ENCODE assay signal across 24 cellular contexts in genomic region chr3:143366672-143367071, GRCh38.
"Had no signal": no experiment of that assay in that cellular context is flagged by ENCODE, and none has a peak within 500 bp of the region (broad histone marks: within the 10 kb centered on the region; RNA-seq: fewer than 3 reads in every experiment).

No MANE protein-coding gene starts in this region.

- H3K27ac Mint-ChIP-seq: activated naive CD4-positive, alpha-beta T cell treated with anti-CD3 and anti-CD28 coated beads, Interleukin-2, amount 50 U/mL, for 72 hours; activated T-cell treated with anti-CD3 and anti-CD28 coated beads, Interleukin-2, amount 50 U/mL, for 72 hours; T-helper 1 cell treated with Interleukin-12 subunit alpha and Interleukin-12 subunit beta and Interleukin-4 antibody, amounts not matched to agents 30 μg/mL and 1 μg/mL, for 36 hours had no signal

- H3K4me3 Mint-ChIP-seq: activated T-cell treated with anti-CD3 and anti-CD28 coated beads, Interleukin-2, amount 50 U/mL, for 72 hours; nephron; T-helper 1 cell treated with Interleukin-12 subunit alpha and Interleukin-12 subunit beta and Interleukin-4 antibody, amounts not matched to agents 30 μg/mL and 1 μg/mL, for 36 hours had no signal

- H3K36me3 Mint-ChIP-seq: activated naive CD4-positive, alpha-beta T cell treated with anti-CD3 and anti-CD28 coated beads, Interleukin-2, amount 50 U/mL, for 72 hours had no signal

- DNase-seq: activated CD4-positive, alpha-beta T cell treated with anti-CD3 and anti-CD28 coated beads for 4 hours; activated CD4-positive, alpha-beta T cell treated with anti-CD3 and anti-CD28 coated beads, Interleukin-2, amount 50 U/mL, for 4 hours; activated naive CD4-positive, alpha-beta T cell; activated T-cell treated with anti-CD3 and anti-CD28 coated beads for 4 hours; activated T-cell treated with anti-CD3 and anti-CD28 coated beads, Interleukin-2, amount 50 U/mL, for 72 hours; central memory CD4-positive, alpha-beta T cell; dermis blood vessel endothelial cell; effector CD4-positive, alpha-beta T cell; esophagus squamous epithelium; foreskin melanocyte; islet precursor cell; left ventricle myocardium inferior; mesendoderm; mucosa of descending colon; posterior cingulate gyrus; right lobe of liver; stimulated activated CD4-positive, alpha-beta T cell treated with anti-CD3 and anti-CD28 coated beads, Interleukin-2, amount 100 ng/mL, for 48 hours; stimulated activated naive CD8-positive, alpha-beta T cell treated with anti-CD3 and anti-CD28 coated beads, Interleukin-15, Interleukin-2, amounts not matched to agents 100 U/mL and 50 U/mL, for 24 hours; T-helper 9 cell; testis; transverse colon had no signal

- H3K9me3 Mint-ChIP-seq: activated T-cell treated with anti-CD3 and anti-CD28 coated beads, Interleukin-2, amount 50 U/mL, for 72 hours; nephron had no signal

- ATAC-seq: activated naive CD4-positive, alpha-beta T cell treated with anti-CD3 and anti-CD28 coated beads, Interleukin-2, amount 50 U/mL, for 72 hours; activated T-cell treated with anti-CD3 and anti-CD28 coated beads, Interleukin-2, amount 50 U/mL, for 72 hours; mucosa of descending colon; right lobe of liver; stimulated activated naive CD8-positive, alpha-beta T cell treated with anti-CD3 and anti-CD28 coated beads, Interleukin-15, Interleukin-2, amounts not matched to agents 100 U/mL and 50 U/mL, for 24 hours had no signal
